8 cellular contexts compared by ENCODE assay signal in genomic region chr11:86041975-86042378, GRCh38. TPM values are rescaled to one million over a fixed set of nuclear protein-coding genes. Genes with fewer than 3 reads are reported as not detected.
DNase-seq lines count a peak whose midpoint lies in the region; ATAC-seq and TF ChIP-seq lines count a peak whose summit lies in the region.

No MANE protein-coding gene starts in this region.

- H3K36me3 ChIP-seq in DND-41 (ENCODE audit: insufficient read depth, low read length) = no peaks in the 10 kb centered on the region

- peak; percentile 49 for DNase-seq in DND-41
- DNase-seq in NCI-H748 treated with DMSO at 0.1 percent for 48 hours (lab: John Stamatoyannopoulos, UW) = peak; percentile 17
- DNase-seq in activated T-helper 2 cell treated with anti-CD3 and anti-CD28 coated beads, Interferon-gamma antibody, Interleukin-2, Interleukin-4, amounts not matched to agents 10 μg/mL and 5 μg/mL and 100 μg/mL, durations not matched to agents 14 hours and 24 hours and 36 hours (ENCODE audit: low spot score) = peak; percentile 27
- DNase-seq in foreskin fibroblast = peak; percentile 82 to 93
- DNase-seq in non-pigmented ciliary epithelial cell (ENCODE audit: low read depth) = peak; percentile 85

- H4K20me1 ChIP-seq in DND-41 (ENCODE audit: insufficient read depth, low read length) = peaks cover 63% of the 10 kb centered on the region

- H3K4me1 ChIP-seq in DND-41 (ENCODE audit: insufficient read depth, low read length) = no peaks in the 10 kb centered on the region

- peak; percentile 98 for TF ChIP-seq CTCF in DND-41 (IDR thresholded peaks at IDR 0.05; ENCODE audit: borderline replicate concordance, extremely low read depth, low read length, poor library complexity, severe bottlenecking)
- TF ChIP-seq CTCF in foreskin fibroblast (IDR thresholded peaks at IDR 0.05; ENCODE audit: low read depth, low read length) = peak; percentile 69

- peaks cover 94% of the 10 kb centered on the region for H3K79me2 ChIP-seq in DND-41 (ENCODE audit: insufficient read depth, low read length)

- H3K27me3 ChIP-seq in DND-41 (ENCODE audit: insufficient read depth, low read length, poor library complexity) = no peaks in the 10 kb centered on the region

- intact Hi-C loops in activated T-helper 2 cell treated with anti-CD3 and anti-CD28 coated beads, Interferon-gamma antibody, Interleukin-2, Interleukin-4, amounts not matched to agents 10 μg/mL and 5 μg/mL and 100 μg/mL, durations not matched to agents 14 hours and 24 hours and 36 hours (cut with micrococcal nuclease) = loop anchor here (1.0 kb wide), 1 partner anchor 151 kb away; no protein-coding TSS in a partner anchor

- H3K27ac ChIP-seq in DND-41 (ENCODE audit: low read length) = no peak overlapping the region

- H3K9me3 Mint-ChIP-seq in activated T-helper 2 cell treated with anti-CD3 and anti-CD28 coated beads, Interferon-gamma antibody, Interleukin-2, Interleukin-4, amounts not matched to agents 10 μg/mL and 5 μg/mL and 100 μg/mL, durations not matched to agents 14 hours and 24 hours and 36 hours = no peaks in the 10 kb centered on the region

- H3K36me3 Mint-ChIP-seq in activated T-helper 2 cell treated with anti-CD3 and anti-CD28 coated beads, Interferon-gamma antibody, Interleukin-2, Interleukin-4, amounts not matched to agents 10 μg/mL and 5 μg/mL and 100 μg/mL, durations not matched to agents 14 hours and 24 hours and 36 hours (ENCODE audit: low read depth) = peaks cover 41% of the 10 kb centered on the region

- no peak overlapping the region for H3K9ac ChIP-seq in DND-41 (ENCODE audit: low read depth, low read length)

- peak; percentile 98 for ATAC-seq in DND-41 (ENCODE audit: insufficient read depth, low read depth)
- ATAC-seq in GM19463 (IDR thresholded peaks at IDR 0.05; ENCODE audit: unreplicated experiment) = peak; percentile 66
- peak; percentile 57 for ATAC-seq in HG03571 (IDR thresholded peaks at IDR 0.05; ENCODE audit: unreplicated experiment)
- ATAC-seq in GM19397 (IDR thresholded peaks at IDR 0.05; ENCODE audit: unreplicated experiment) = no peak

- H3K4me3 ChIP-seq in DND-41 (ENCODE audit: low read depth in 1 of 2, low read length in 2 of 2) = no peak overlapping the region
- H3K4me3 ChIP-seq in foreskin fibroblast (ENCODE audit: low read depth in 1 of 2, low read length in 2 of 2) = peak overlapping the region; percentile 7 to 34

- H3K4me3 Mint-ChIP-seq in activated T-helper 2 cell treated with anti-CD3 and anti-CD28 coated beads, Interferon-gamma antibody, Interleukin-2, Interleukin-4, amounts not matched to agents 10 μg/mL and 5 μg/mL and 100 μg/mL, durations not matched to agents 14 hours and 24 hours and 36 hours (ENCODE audit: low read depth) = peak overlapping the region; percentile 7

- H3K9me3 ChIP-seq in DND-41 (ENCODE audit: insufficient read depth, low read length, severe bottlenecking) = no peaks in the 10 kb centered on the region

- peak overlapping the region; percentile 50 for H3K27ac Mint-ChIP-seq in activated T-helper 2 cell treated with anti-CD3 and anti-CD28 coated beads, Interferon-gamma antibody, Interleukin-2, Interleukin-4, amounts not matched to agents 10 μg/mL and 5 μg/mL and 100 μg/mL, durations not matched to agents 14 hours and 24 hours and 36 hours

- no peak overlapping the region for H3K4me2 ChIP-seq in DND-41 (ENCODE audit: insufficient read depth, low read length)

- H3K27me3 Mint-ChIP-seq in activated T-helper 2 cell treated with anti-CD3 and anti-CD28 coated beads, Interferon-gamma antibody, Interleukin-2, Interleukin-4, amounts not matched to agents 10 μg/mL and 5 μg/mL and 100 μg/mL, durations not matched to agents 14 hours and 24 hours and 36 hours (ENCODE audit: low read depth) = no peaks in the 10 kb centered on the region

- peaks cover 57% of the 10 kb centered on the region for H3K4me1 Mint-ChIP-seq in activated T-helper 2 cell treated with anti-CD3 and anti-CD28 coated beads, Interferon-gamma antibody, Interleukin-2, Interleukin-4, amounts not matched to agents 10 μg/mL and 5 μg/mL and 100 μg/mL, durations not matched to agents 14 hours and 24 hours and 36 hours (ENCODE audit: low read depth)

- H2AFZ ChIP-seq in DND-41 (ENCODE audit: low read depth, low read length) = no peak overlapping the region

RNA-seq across cellular contexts. Expression of gene PICALM, which starts 26.9 kb away (rescaled TPM):
- 193 and 213 TPM in 2 replicates for total RNA-seq in activated T-helper 2 cell treated with anti-CD3 and anti-CD28 coated beads, Interferon-gamma antibody, Interleukin-2, Interleukin-4, amounts not matched to agents 10 μg/mL and 5 μg/mL and 100 μg/mL, durations not matched to agents 14 hours and 24 hours and 36 hours

Comparison
In these comparisons a context has a peak if more than half of its experiments do, and no peak if none do; other contexts are left out.
1. DNase-seq: peak in every context shown above with its lines; median percentile 88 in foreskin fibroblast; 85 in non-pigmented ciliary epithelial cell; 49 in DND-41; 27 in activated T-helper 2 cell treated with anti-CD3 and anti-CD28 coated beads, Interferon-gamma antibody, Interleukin-2, Interleukin-4, amounts not matched to agents 10 μg/mL and 5 μg/mL and 100 μg/mL, durations not matched to agents 14 hours and 24 hours and 36 hours; 17 in NCI-H748 treated with DMSO at 0.1 percent for 48 hours.
2. H3K4me3 ChIP-seq: peak in foreskin fibroblast (2 of 2); none in DND-41 (0 of 2).